In genomic region chr1:230781596-230781995, GRCh38 we compare ENCODE assay signal across 15 cellular contexts. TPM values are rescaled to one million over a fixed set of nuclear protein-coding genes. Genes with fewer than 3 reads are reported as not detected.
DNase-seq lines count a peak whose midpoint lies in the region; ATAC-seq and TF ChIP-seq lines count a peak whose summit lies in the region.
"Had no signal": no experiment of that assay in that cellular context is flagged by ENCODE, and none has a peak within 500 bp of the region (broad histone marks: within the 10 kb centered on the region; RNA-seq: fewer than 3 reads in every experiment).

No MANE protein-coding gene starts in this region.

- ATAC-seq in GM18519 (IDR thresholded peaks at IDR 0.05; ENCODE audit: low FRiP score, unreplicated experiment) (peak; percentile 56), HG02623 (IDR thresholded peaks at IDR 0.05; ENCODE audit: unreplicated experiment) (peak; percentile 55), PC-3 (no peak)
- ATAC-seq: stimulated activated naive B cell treated with anti-CD40 and anti-IgM and Interleukin-4, amounts not matched to agents 10 μg/mL and 1 μg/mL and 100 μg/mL, for 72 hours had no signal

- BruUV-seq in A673 (replicated peaks; lab: Mats Ljungman, UMichigan), result no TSS peak
- BruUV-seq in PC-3 (replicated peaks; lab: Mats Ljungman, UMichigan), result no TSS peak

- no peak overlapping the region for H4K8ac ChIP-seq in H9 (replicated peaks; ENCODE audit: insufficient read length, low read depth, low read length)

- no peaks in the 10 kb centered on the region for H3K23me2 ChIP-seq in H9 (ENCODE audit: insufficient read length, low read depth, low read length, poor library complexity, severe bottlenecking)

- CTCF ChIA-PET in A673 (lab: Charles Lee) (no interaction called here), PC-3 (lab: Charles Lee) (no interaction called here)

- H2BK15ac ChIP-seq in H9 (ENCODE audit: low read depth, low read length), result no peak overlapping the region

- H3K27me3 Mint-ChIP-seq in H9 (ENCODE audit: low read depth), result no peaks in the 10 kb centered on the region; the same call in 1 of the 2 replicates

- no peak overlapping the region for H2BK120ac ChIP-seq in H9 (ENCODE audit: low read depth, low read length, poor library complexity, severe bottlenecking)

- no peaks in the 10 kb centered on the region for H3K4me1 ChIP-seq in A673 (ENCODE audit: insufficient read depth, low read length, poor library complexity, severe bottlenecking)
- H3K4me1 ChIP-seq in PC-3 (ENCODE audit: insufficient read depth, low read length), result no peaks in the 10 kb centered on the region
- H3K4me1 ChIP-seq in H9 (ENCODE audit: insufficient read depth, low read length), result no peaks in the 10 kb centered on the region; the same call in 1 of the 2 replicates

- no peak overlapping the region for H2BK12ac ChIP-seq in H9 (ENCODE audit: insufficient read length, low read depth, low read length)

- no peak overlapping the region for H4K91ac ChIP-seq in H9 (ENCODE audit: insufficient read length, low read depth, low read length)

- peaks cover 3 to 7% of the 10 kb centered on the region in 2 experiments; a peak in 4 of 5 replicates for H3K9me3 Mint-ChIP-seq in H9

- no peak overlapping the region for H3K23ac ChIP-seq in H9 (ENCODE audit: insufficient read length, low read depth, low read length)

- H4K5ac ChIP-seq in H9 (ENCODE audit: insufficient read length, low read depth, low read length), result no peak overlapping the region

- no peak overlapping the region for H3K56ac ChIP-seq in H9 (ENCODE audit: insufficient read length, low read depth, low read length)

- intact Hi-C loops in A673 (cut with micrococcal nuclease; ENCODE audit: unreplicated experiment) (no loop called here), PC-3 (cut with micrococcal nuclease) (no loop called here)

- H3K27ac ChIP-seq in A673 (ENCODE audit: low read depth, low read length, poor library complexity, severe bottlenecking), result no peak overlapping the region
- H3K27ac ChIP-seq in PC-3 (ENCODE audit: low read length), result no peak overlapping the region
- H3K27ac ChIP-seq in H9 (ENCODE audit: insufficient read length, low read depth, low read length), result no peak overlapping the region

- H3T11ph ChIP-seq in H9 (ENCODE audit: low read length), result no peak overlapping the region

- no peak overlapping the region for H2AFZ ChIP-seq in PC-3 (ENCODE audit: low read length)
- no peak overlapping the region for H2AFZ ChIP-seq in H9 (ENCODE audit: low read length)

- H3K4me3 ChIP-seq in A673 (ENCODE audit: low read depth, low read length, poor library complexity, severe bottlenecking) (no peak overlapping the region), PC-3 (ENCODE audit: low read length) (no peak overlapping the region)

- H2BK5ac ChIP-seq in H9 (ENCODE audit: insufficient read length, low read length), result no peak overlapping the region

- H3K4me2 ChIP-seq in PC-3 (ENCODE audit: low read length), result no peak overlapping the region
- no peak overlapping the region for H3K4me2 ChIP-seq in H9 (ENCODE audit: insufficient read depth, insufficient read length, low read length)

- H3K9me2 ChIP-seq in PC-3 (replicated peaks; ENCODE audit: low read length), result no peaks in the 10 kb centered on the region

- H3K27me3 ChIP-seq in A673 (replicated peaks; ENCODE audit: insufficient read depth, low read depth, low read length, poor library complexity) (peaks cover 17% of the 10 kb centered on the region), PC-3 (ENCODE audit: low read length) (peaks cover 40% of the 10 kb centered on the region), H9 (ENCODE audit: insufficient read depth, low read length) (peaks cover 47% of the 10 kb centered on the region)

- no peak for TF ChIP-seq CTCF in A673 (conservative IDR thresholded peaks at IDR 0.05; ENCODE audit: low read depth, low read length)
- TF ChIP-seq CTCF in PC-3 (conservative IDR thresholded peaks at IDR 0.05; ENCODE audit: low read depth, low read length), result no peak
- TF ChIP-seq CTCF in H9 (conservative IDR thresholded peaks at IDR 0.05), result no peak

- no peak overlapping the region for H2BK20ac ChIP-seq in H9 (ENCODE audit: low read depth, low read length, poor library complexity, severe bottlenecking)

- no peaks in the 10 kb centered on the region for H3K36me3 Mint-ChIP-seq in H9 (ENCODE audit: insufficient read depth in 1 of 3, low read depth in 3 of 3)
- H3K36me3 Mint-ChIP-seq: stimulated activated naive B cell treated with anti-CD40 and anti-IgM and Interleukin-4, amounts not matched to agents 10 μg/mL and 1 μg/mL and 100 μg/mL, for 72 hours had no signal

- H3K14ac ChIP-seq in H9 (ENCODE audit: insufficient read depth, low read length), result no peak overlapping the region

- H3F3A ChIP-seq in PC-3 (ENCODE audit: low read length, unreplicated experiment), result no peaks in the 10 kb centered on the region

- H3K9ac ChIP-seq in PC-3 (ENCODE audit: low read length) (no peak overlapping the region), H9 (ENCODE audit: extremely low read depth, insufficient read length, low read length) (no peak overlapping the region)

- DNase-seq in A673 (ENCODE audit: low spot score), result peak; percentile 27
- DNase-seq in PC-3, result peak; percentile 22
- DNase-seq in H9, result no peak
- DNase-seq in retina, result no peak
- DNase-seq in hepatic stellate cell (ENCODE audit: low spot score), result no peak
- DNase-seq in HT-29 (ENCODE audit: low spot score), result no peak
- DNase-seq: H7; Kasumi-1; kidney; NCI-H2081 treated with DMSO at 0.1 percent for 48 hours; stimulated activated naive B cell treated with anti-CD40 and anti-IgM and Interleukin-4, amounts not matched to agents 10 μg/mL and 1 μg/mL and 100 μg/mL, for 72 hours had no signal

- H3K4me1 Mint-ChIP-seq in H9, result peaks cover 30 to 35% of the 10 kb centered on the region in 2 experiments
- H3K4me1 Mint-ChIP-seq: stimulated activated naive B cell treated with anti-CD40 and anti-IgM and Interleukin-4, amounts not matched to agents 10 μg/mL and 1 μg/mL and 100 μg/mL, for 72 hours had no signal

- H3K4ac ChIP-seq in H9 (ENCODE audit: low read depth, low read length), result no peak overlapping the region

- no CpG with 5 or more reads among the region's 3 CpGs for WGBS in H9 (ENCODE audit: extremely low coverage, insufficient read length, low lambda C conversion rate)

- no peak overlapping the region for H2AK5ac ChIP-seq in H9 (ENCODE audit: insufficient read length, low read length)

- H4K20me1 ChIP-seq in PC-3 (ENCODE audit: low read length) (no peaks in the 10 kb centered on the region), H9 (ENCODE audit: control insufficient read depth, insufficient read depth, insufficient read length) (no peaks in the 10 kb centered on the region)

- no peaks in the 10 kb centered on the region for H3K79me2 ChIP-seq in PC-3 (ENCODE audit: low read length)
- no peaks in the 10 kb centered on the region for H3K79me2 ChIP-seq in H9 (ENCODE audit: insufficient read depth, low read length)

- H3K9me3 ChIP-seq in A673 (ENCODE audit: low read depth, low read length, poor library complexity, severe bottlenecking), result no peaks in the 10 kb centered on the region
- no peaks in the 10 kb centered on the region for H3K9me3 ChIP-seq in PC-3 (ENCODE audit: low read length)
- H3K9me3 ChIP-seq in H9 (ENCODE audit: control insufficient read depth, low read depth, low read length), result no peaks in the 10 kb centered on the region

- no peak overlapping the region for H3K27ac Mint-ChIP-seq in H9
- H3K27ac Mint-ChIP-seq: stimulated activated naive B cell treated with anti-CD40 and anti-IgM and Interleukin-4, amounts not matched to agents 10 μg/mL and 1 μg/mL and 100 μg/mL, for 72 hours had no signal

- H3K18ac ChIP-seq in H9 (ENCODE audit: insufficient read length, low read depth, low read length), result no peak overlapping the region

- POLR2A ChIA-PET in A673 (lab: Charles Lee; ENCODE audit: low non-redundant PET) (no interaction called here), PC-3 (lab: Charles Lee; ENCODE audit: unreplicated experiment) (interaction anchor here (0.5 kb wide), 1 partner anchor 16 kb away, joined by 3 read pairs; no protein-coding TSS in a partner anchor)

- no peaks in the 10 kb centered on the region for H3K36me3 ChIP-seq in A673 (ENCODE audit: insufficient read depth, low read length, poor library complexity, severe bottlenecking)
- H3K36me3 ChIP-seq in PC-3 (ENCODE audit: low read depth, low read length), result no peaks in the 10 kb centered on the region

- H3K4me3 Mint-ChIP-seq in H9, result no peak overlapping the region
- H3K4me3 Mint-ChIP-seq: stimulated activated naive B cell treated with anti-CD40 and anti-IgM and Interleukin-4, amounts not matched to agents 10 μg/mL and 1 μg/mL and 100 μg/mL, for 72 hours had no signal

- no peaks in the 10 kb centered on the region for H3K79me1 ChIP-seq in H9 (ENCODE audit: insufficient read depth, low read depth, low read length, poor library complexity, severe bottlenecking)

RNA-seq across cellular contexts. Expression of gene CAPN9, which starts 34.4 kb away (rescaled TPM):
- total RNA-seq in A673 (2021), result not detected in 2 replicates
- total RNA-seq in PC-3 (2014; rRNA removed), result not detected in 2 replicates
- 0.22 TPM in 1 of 2 replicates, not detected in the other for total RNA-seq in H9 (2021)
- total RNA-seq in HT-29 (2014; rRNA removed; shearing (Covaris generic)), result 1.2 and 1.8 TPM in 2 replicates
- total RNA-seq: Daoy, glomerular endothelial cell had no signal

Comparison
In these comparisons a context has a peak if more than half of its experiments do, and no peak if none do; other contexts are left out.
1. DNase-seq: peak in A673 (single experiment) and PC-3 (single experiment); none in H9 (single experiment), retina (single experiment), hepatic stellate cell (single experiment) and HT-29 (single experiment).